In the genomic region with DNA sequence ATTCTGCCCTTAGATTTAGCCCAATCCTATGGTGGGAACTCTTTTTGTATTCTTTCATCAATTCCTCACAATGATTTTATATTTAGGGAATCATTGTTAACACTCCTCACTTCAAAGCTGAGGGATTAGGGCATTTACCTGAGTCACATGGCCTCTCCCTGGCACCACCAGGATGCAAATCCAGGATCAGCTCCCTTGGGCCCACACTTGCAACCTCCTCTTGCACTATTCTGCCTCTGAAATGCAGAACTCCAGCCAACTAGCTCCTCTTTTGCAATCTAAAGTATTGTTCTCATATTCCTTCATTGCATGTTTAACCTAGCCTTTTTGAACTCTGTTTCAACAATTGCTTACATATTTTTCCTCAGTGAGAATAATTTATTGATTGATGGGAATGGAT, we compare ENCODE assay signal across 30 cellular contexts. TPM values are rescaled to one million over a fixed set of nuclear protein-coding genes. Genes with fewer than 3 reads are reported as not detected.
A peak's percentile ranks its signal among the peaks of the same experiment; 100 is the strongest.
DNase-seq lines count a peak whose midpoint lies in the region; FAIRE-seq and TF ChIP-seq lines count a peak whose summit lies in the region.
"Had no signal": no experiment of that assay in that cellular context is flagged by ENCODE, and none has a peak within 500 bp of the region (broad histone marks: within the 10 kb centered on the region; RNA-seq: fewer than 3 reads in every experiment).

No MANE protein-coding gene starts in this region.

- peaks cover 5% of the 10 kb centered on the region; the same call in 1 of the 2 replicates for H3K23me2 ChIP-seq in H1 (ENCODE audit: low read depth, low read length)

- no peak overlapping the region for H2AFZ ChIP-seq in H1 (ENCODE audit: low read length)

- H3K14ac ChIP-seq in H1 (ENCODE audit: insufficient read length): no peak overlapping the region

- no peak overlapping the region for H3K27ac Mint-ChIP-seq in neural crest cell (ENCODE audit: unreplicated experiment)
- H3K27ac Mint-ChIP-seq: activated CD4-positive, alpha-beta T cell treated with anti-CD3 and anti-CD28 coated beads for 36 hours; activated naive CD8-positive, alpha-beta T cell treated with anti-CD3 and anti-CD28 coated beads for 36 hours; effector memory CD8-positive, alpha-beta T cell; mesothelial cell of epicardium; progenitor cell of endocrine pancreas had no signal

- H3K9me3 ChIP-seq in H1 (ENCODE audit: insufficient read depth in 2 of 2, low read depth in 1 of 2, low read length in 1 of 2): no peaks in the 10 kb centered on the region
- no peaks in the 10 kb centered on the region for H3K9me3 ChIP-seq in uterus
- H3K9me3 ChIP-seq: stomach had no signal

- H2BK120ac ChIP-seq in H1 (replicated peaks; ENCODE audit: low read depth, low read length): no peak overlapping the region

- H3K27me3 Mint-ChIP-seq in neural crest cell (ENCODE audit: low read depth): no peaks in the 10 kb centered on the region
- H3K27me3 Mint-ChIP-seq: activated CD4-positive, alpha-beta T cell treated with anti-CD3 and anti-CD28 coated beads for 36 hours; activated naive CD8-positive, alpha-beta T cell treated with anti-CD3 and anti-CD28 coated beads for 36 hours; effector memory CD8-positive, alpha-beta T cell had no signal

- TF ChIP-seq CTCF in H1 (IDR thresholded peaks at IDR 0.05; ENCODE audit: control extremely low read depth in 1 of 3, insufficient read depth in 1 of 3, low read depth in 1 of 3, low read length in 3 of 3): no peak
- no peak for TF ChIP-seq CTCF in neural crest cell (conservative IDR thresholded peaks at IDR 0.05)
- no peak for TF ChIP-seq CTCF in uterus (IDR thresholded peaks at IDR 0.05)

- H4K20me1 ChIP-seq in H1 (replicated peaks in 1 of 2; ENCODE audit: control insufficient read depth in 1 of 2, insufficient read depth in 2 of 2, low read length in 2 of 2): no peaks in the 10 kb centered on the region

- H3K4me3 ChIP-seq in H1 (ENCODE audit: extremely low read depth in 1 of 4, insufficient read depth in 2 of 4, low read depth in 3 of 4, low read length in 4 of 4): no peak overlapping the region
- H3K4me3 ChIP-seq in uterus: no peak overlapping the region
- H3K4me3 ChIP-seq: heart left ventricle, stomach had no signal

- peak overlapping the region; percentile 13 for H3K4ac ChIP-seq in H1 (replicated peaks; ENCODE audit: insufficient read length, low read depth, low read length)

- no peak overlapping the region for H4K8ac ChIP-seq in H1 (ENCODE audit: extremely low read depth, insufficient read depth, low read length)

- intact Hi-C loops in uterus (cut with DNase I; ENCODE audit: low total_unique reads): no loop called here

- no peak overlapping the region for H3K27ac ChIP-seq in H1 (ENCODE audit: low read depth, low read length)
- H3K27ac ChIP-seq in uterus: no peak overlapping the region
- H3K27ac ChIP-seq: C4-2B, heart left ventricle, stomach had no signal

- no peak overlapping the region for H3K56ac ChIP-seq in H1 (replicated peaks; ENCODE audit: insufficient read length, low read depth, low read length)

- no peak for FAIRE-seq in H1 (lab: Jason Lieb, UNC)

- no peak overlapping the region; a peak in 1 of 4 replicates for H3K4me2 ChIP-seq in H1 (ENCODE audit: insufficient read depth in 1 of 2, low read depth in 2 of 2, low read length in 2 of 2)

- peak overlapping the region; percentile 52 for H4K5ac ChIP-seq in H1 (ENCODE audit: insufficient read length, low read depth, low read length)

- H3K79me1 ChIP-seq in H1 (ENCODE audit: low read depth, low read length): no peaks in the 10 kb centered on the region

- H3K9me3 Mint-ChIP-seq in neural crest cell: peaks cover 4% of the 10 kb centered on the region
- H3K9me3 Mint-ChIP-seq: effector memory CD8-positive, alpha-beta T cell had no signal

- no peaks in the 10 kb centered on the region for H3K79me2 ChIP-seq in H1 (ENCODE audit: control insufficient read depth in 1 of 2, insufficient read depth in 2 of 2, low read length in 2 of 2)

- peaks cover 0 to 13% (median 7%) of the 10 kb centered on the region in 4 experiments; a peak in 5 of 7 replicates for H3K27me3 ChIP-seq in H1 (replicated peaks in 1 of 4; ENCODE audit: control insufficient read depth in 3 of 4, extremely low read depth in 1 of 4, insufficient read depth in 3 of 4, low read length in 3 of 4)
- no peaks in the 10 kb centered on the region for H3K27me3 ChIP-seq in uterus
- H3K27me3 ChIP-seq: heart left ventricle, stomach had no signal

- H3K4me3 Mint-ChIP-seq in neural crest cell: peak overlapping the region; percentile 60
- H3K4me3 Mint-ChIP-seq: activated CD4-positive, alpha-beta T cell treated with anti-CD3 and anti-CD28 coated beads for 36 hours; activated naive CD8-positive, alpha-beta T cell treated with anti-CD3 and anti-CD28 coated beads for 36 hours; effector memory CD8-positive, alpha-beta T cell; mesothelial cell of epicardium had no signal

- peaks cover 2 to 12% (median 6%) of the 10 kb centered on the region in 4 experiments; a peak in 5 of 7 replicates for H3K4me1 ChIP-seq in H1 (replicated peaks in 1 of 4; ENCODE audit: control insufficient read depth in 3 of 4, insufficient read depth in 4 of 4, low read length in 3 of 4)
- peaks cover 0 to 5% of the 10 kb centered on the region in 2 donors for H3K4me1 ChIP-seq in uterus

- no peak overlapping the region for H2BK12ac ChIP-seq in H1 (ENCODE audit: low read depth, low read length)

- no peak overlapping the region for H3K9ac ChIP-seq in H1 (replicated peaks in 1 of 4; ENCODE audit: extremely low read depth in 1 of 4, low read depth in 3 of 4, low read length in 3 of 4)

- CTCF ChIA-PET in H1 (lab: Charles Lee; ENCODE audit: partially characterized antibody): interaction anchor here (0.7 to 2.3 kb wide), 5 partner anchors 12 to 236 kb away, joined by 3 to 5 read pairs (median 3); a partner anchor contains a TSS

- H3K4me1 Mint-ChIP-seq in neural crest cell: peaks cover 22% of the 10 kb centered on the region

- H2BK20ac ChIP-seq in H1 (ENCODE audit: low read length): no peak overlapping the region

- H2BK5ac ChIP-seq in H1 (ENCODE audit: low read depth, low read length): no peak overlapping the region

- TF ChIP-seq POLR2A in H1 (IDR thresholded peaks at IDR 0.05; ENCODE audit: control extremely low read depth in 1 of 2, low read depth in 2 of 2, low read length in 2 of 2): no peak
- TF ChIP-seq POLR2A in uterus (IDR thresholded peaks at IDR 0.05): no peak

- H3K36me3 Mint-ChIP-seq in neural crest cell (ENCODE audit: low read depth): no peaks in the 10 kb centered on the region
- H3K36me3 Mint-ChIP-seq: mesothelial cell of epicardium had no signal

- DNase-seq in GM03348 (ENCODE audit: low spot score) (peak; percentile 25), NCI-H526 (lab: John Stamatoyannopoulos, UW) (peak; percentile 62 to 89), H1 (ENCODE audit: low read depth in 1 of 2, low spot score in 2 of 2) (no peak), neural crest cell (ENCODE audit: low read depth, low spot score) (no peak), activated gamma-delta T cell (lab: John Stamatoyannopoulos, UW) (no peak), NCI-H1417 (lab: John Stamatoyannopoulos, UW) (no peak), uterus (no peak)
- DNase-seq: activated CD4-positive, alpha-beta T cell treated with anti-CD3 and anti-CD28 coated beads for 36 hours; activated CD8-positive, alpha-beta memory T cell treated with anti-CD3 and anti-CD28 coated beads for 24 hours; activated naive CD8-positive, alpha-beta T cell treated with anti-CD3 and anti-CD28 coated beads for 36 hours; activated T-cell treated with anti-CD3 and anti-CD28 coated beads for 4 hours; aorta; Calu3; DMS79; effector memory CD8-positive, alpha-beta T cell; foreskin melanocyte; GDM1; heart left ventricle; IMR-90; kidney glomerular epithelial cell; NCI-H1048; NCI-H1694 treated with DMSO at 0.1 percent for 48 hours; NCI-H2171; NCI-H510A treated with DMSO at 0.1 percent for 48 hours; Right ventricle myocardium superior; stimulated activated CD4-positive, alpha-beta T cell treated with anti-CD3 and anti-CD28 coated beads, Interleukin-4, amount 100 ng/mL, for 1 hour; stomach had no signal

- H3K23ac ChIP-seq in H1 (ENCODE audit: insufficient read length): no peak overlapping the region

- POLR2A ChIA-PET in H1 (lab: Charles Lee; ENCODE audit: partially characterized antibody): no interaction called here

- no peak overlapping the region for H4K91ac ChIP-seq in H1 (replicated peaks; ENCODE audit: insufficient read length, low read length)

- TF ChIP-seq RAD21 in H1 (IDR thresholded peaks at IDR 0.05 in 1 of 2, conservative IDR thresholded peaks at IDR 0.05 in 1 of 2; ENCODE audit: low read depth in 2 of 2, low read length in 2 of 2): no peak

- H3K36me3 ChIP-seq in H1 (ENCODE audit: control insufficient read depth in 2 of 4, insufficient read depth in 4 of 4, low read length in 3 of 4): no peaks in the 10 kb centered on the region
- no peaks in the 10 kb centered on the region for H3K36me3 ChIP-seq in uterus
- H3K36me3 ChIP-seq: heart left ventricle, stomach had no signal

- no peak overlapping the region for H3K18ac ChIP-seq in H1 (ENCODE audit: extremely low read depth, low read length)

- H2AK5ac ChIP-seq in H1 (ENCODE audit: low read depth, low read length): no peak overlapping the region

- TF ChIP-seq EP300 in H1 (IDR thresholded peaks at IDR 0.05; ENCODE audit: borderline replicate concordance in 1 of 2, low read depth in 2 of 2, low read length in 2 of 2): no peak

- no peak overlapping the region for H2BK15ac ChIP-seq in H1 (ENCODE audit: low read length)

TF ChIP-seq in H1, 55 proteins besides CTCF, POLR2A, EP300 and RAD21 (continues in another document):
- TF ChIP-seq SP4 (IDR thresholded peaks at IDR 0.05; ENCODE audit: low read length) (no peak), SIRT6 (IDR thresholded peaks at IDR 0.05; ENCODE audit: low read length) (no peak), ASH2L (IDR thresholded peaks at IDR 0.05; ENCODE audit: low read length) (no peak), SRF (IDR thresholded peaks at IDR 0.05; ENCODE audit: low read depth, low read length) (no peak)

RNA-seq across cellular contexts. Expression of a gene that starts 3.2 kb away (rescaled TPM):
- total RNA-seq in H1 (2021; fragmentation: NEBNext Ultra II Directional; extraction: Animal tissue kit (Norgen Biotek cat#: 25700)): 13.7 and 14.1 TPM in 2 replicates
- 2.1 and 2.2 TPM in 2 replicates for polyA plus RNA-seq in H1 (2011; rRNA removed)
- polyA plus RNA-seq in H1 (2011; cell fraction: cytosol; rRNA removed): 2.9 TPM
- polyA plus RNA-seq in H1 (2011; cell fraction: nucleus; rRNA removed): 2.5 TPM
- polyA plus RNA-seq in H1 (2012, experiment 1 of 2): 2.9 to 4.0 TPM (median 3.1 TPM) in 4 replicates
- 0.68 TPM for polyA plus RNA-seq in H1 (2012, experiment 2 of 2)
- polyA plus RNA-seq in H1 (2013, experiment 1 of 2): 8.5 TPM
- 10.2 TPM for polyA plus RNA-seq in H1 (2013, experiment 2 of 2)
- 10.9 and 12.0 TPM in 2 replicates for polyA minus RNA-seq in H1 (2011; rRNA and poly(A)+ RNA removed)
- polyA minus RNA-seq in H1 (2011; cell fraction: cytosol; rRNA and poly(A)+ RNA removed): 9.8 TPM
- polyA minus RNA-seq in H1 (2011; cell fraction: nucleus; rRNA and poly(A)+ RNA removed): 10.0 TPM
- total RNA-seq in neural crest cell (30.3 and 33.6 TPM in 2 replicates), uterus (10 to 100 TPM; 21.2 to 64.0 (median 44.3) TPM)

Comparison
In these comparisons a context has a peak if more than half of its experiments do, and no peak if none do; other contexts are left out.
1. DNase-seq: peak in GM03348 (single experiment) and NCI-H526 (2 of 2); none in H1 (0 of 2), neural crest cell (single experiment), activated gamma-delta T cell (single experiment), NCI-H1417 (0 of 3) and uterus (0 of 2).